Comparison of ENCODE assay signal across 33 cellular contexts in genomic region chr12:104384141-104384880, GRCh38.
DNase-seq lines count a peak whose midpoint lies in the region; ATAC-seq, FAIRE-seq and TF ChIP-seq lines count a peak whose summit lies in the region.
"Had no signal": no experiment of that assay in that cellular context is flagged by ENCODE, and none has a peak within 500 bp of the region (broad histone marks: within the 10 kb centered on the region; RNA-seq: fewer than 3 reads in every experiment).

No MANE protein-coding gene starts in this region.

- no peak for TF ChIP-seq POLR2A in vagina (IDR thresholded peaks at IDR 0.05)

- peaks cover 23% of the 10 kb centered on the region for H3K4me1 Mint-ChIP-seq in activated T-cell treated with anti-CD3 and anti-CD28 coated beads, Interleukin-2, amount 50 U/mL, for 72 hours (ENCODE audit: low read depth)
- peaks cover 22% of the 10 kb centered on the region for H3K4me1 Mint-ChIP-seq in activated T-cell treated with anti-CD3 and anti-CD28 coated beads, Interleukin-2, amount 50 U/mL, for 24 hours (ENCODE audit: low read depth)

- H3K27me3 ChIP-seq in PC-3 (ENCODE audit: low read length), result no peaks in the 10 kb centered on the region
- H3K27me3 ChIP-seq in bronchial epithelial cell (ENCODE audit: control insufficient read depth, insufficient read depth, low read length), result no peaks in the 10 kb centered on the region
- H3K27me3 ChIP-seq in small intestine (ENCODE audit: control insufficient read depth in 2 of 2, insufficient read depth in 2 of 2, low read length in 2 of 2), result no peaks in the 10 kb centered on the region
- H3K27me3 ChIP-seq in aorta (ENCODE audit: control insufficient read depth in 1 of 2, insufficient read depth in 2 of 2, low read length in 1 of 2), result no peaks in the 10 kb centered on the region
- H3K27me3 ChIP-seq in vagina, result no peaks in the 10 kb centered on the region
- H3K27me3 ChIP-seq: right lobe of liver, stomach, thyroid gland had no signal

- no peaks in the 10 kb centered on the region for H3K9me3 ChIP-seq in PC-3 (ENCODE audit: low read length)
- H3K9me3 ChIP-seq in small intestine (ENCODE audit: control insufficient read depth, low read depth), result no peaks in the 10 kb centered on the region
- no peaks in the 10 kb centered on the region for H3K9me3 ChIP-seq in aorta (ENCODE audit: control insufficient read depth, low read length)
- H3K9me3 ChIP-seq in vagina, result no peaks in the 10 kb centered on the region
- H3K9me3 ChIP-seq: right lobe of liver, stomach, thyroid gland had no signal

- H2AFZ ChIP-seq in PC-3 (ENCODE audit: low read length), result no peak overlapping the region

- FAIRE-seq in bronchial epithelial cell (lab: Jason Lieb, UNC) (no peak), small intestine (lab: Jason Lieb, UNC) (no peak)
- FAIRE-seq: endometrium had no signal

- CTCF ChIA-PET in PC-3 (lab: Charles Lee), result no interaction called here

- intact Hi-C loops in PC-3 (cut with micrococcal nuclease) (loop anchor here (5.0 kb wide), 2 partner anchors 203 to 278 kb away; no protein-coding TSS in a partner anchor), aorta (cut with DNase I) (loop anchor here (5.0 kb wide), 4 partner anchors 73 to 668 kb away; partner anchors contain the start of gene CHST11 (in 1 of the 2)), vagina (cut with DNase I) (loop anchor here (5.0 kb wide), 1 partner anchor 493 kb away; no protein-coding TSS in a partner anchor)

- peak; percentile 67 to 85 for ATAC-seq in activated T-cell treated with anti-CD3 and anti-CD28 coated beads, Interleukin-2, amount 50 U/mL, for 72 hours (replicated peaks in 1 of 2)
- ATAC-seq in PC-3 (no peak), GM21367 (IDR thresholded peaks at IDR 0.05; ENCODE audit: unreplicated experiment) (no peak), aorta (ENCODE audit: low FRiP score) (no peak)
- ATAC-seq: left lobe of liver, Panc1, right lobe of liver had no signal

- POLR2A ChIA-PET in PC-3 (lab: Charles Lee; ENCODE audit: unreplicated experiment), result no interaction called here

- H3K9me2 ChIP-seq in PC-3 (replicated peaks; ENCODE audit: low read length), result no peaks in the 10 kb centered on the region

- H3K36me3 Mint-ChIP-seq in activated T-cell treated with anti-CD3 and anti-CD28 coated beads, Interleukin-2, amount 50 U/mL, for 72 hours (ENCODE audit: insufficient read depth in 2 of 2), result no peaks in the 10 kb centered on the region
- no peaks in the 10 kb centered on the region for H3K36me3 Mint-ChIP-seq in activated T-cell treated with anti-CD3 and anti-CD28 coated beads, Interleukin-2, amount 50 U/mL, for 24 hours (ENCODE audit: low read depth)
- H3K36me3 Mint-ChIP-seq: CD4-positive, alpha-beta memory T cell had no signal

- H3K4me1 ChIP-seq in PC-3 (ENCODE audit: insufficient read depth, low read length) (peaks cover 6% of the 10 kb centered on the region; the same call in 1 of the 2 replicates), small intestine (ENCODE audit: control insufficient read depth in 2 of 2, insufficient read depth in 1 of 2, low read depth in 1 of 2, low read length in 1 of 2) (no peaks in the 10 kb centered on the region), aorta (ENCODE audit: control insufficient read depth in 1 of 2, insufficient read depth in 2 of 2, low read length in 2 of 2) (no peaks in the 10 kb centered on the region), vagina (no peaks in the 10 kb centered on the region)

- H3K79me2 ChIP-seq in PC-3 (ENCODE audit: low read length), result no peaks in the 10 kb centered on the region

- no peak overlapping the region for H3K27ac Mint-ChIP-seq in activated T-cell treated with anti-CD3 and anti-CD28 coated beads, Interleukin-2, amount 50 U/mL, for 72 hours
- H3K27ac Mint-ChIP-seq in activated T-cell treated with anti-CD3 and anti-CD28 coated beads, Interleukin-2, amount 50 U/mL, for 24 hours, result no peak overlapping the region
- H3K27ac Mint-ChIP-seq: H9, progenitor cell of endocrine pancreas had no signal

- no peak overlapping the region for H3K4me3 ChIP-seq in PC-3 (ENCODE audit: low read length)
- no peak overlapping the region for H3K4me3 ChIP-seq in bronchial epithelial cell (ENCODE audit: low read depth, low read length)
- H3K4me3 ChIP-seq in small intestine (ENCODE audit: low read depth in 1 of 2, low read length in 2 of 2), result no peak overlapping the region
- no peak overlapping the region for H3K4me3 ChIP-seq in aorta (ENCODE audit: low read length in 2 of 2)
- no peak overlapping the region for H3K4me3 ChIP-seq in vagina
- H3K4me3 ChIP-seq: right lobe of liver, stomach, thyroid gland had no signal

- WGBS in small intestine, 3 donors, result 57 to 71% (median 60%) methylated on average over 6 of the region's 6 CpGs
- WGBS in aorta, 2 donors, result 85 to 88% methylated on average over 6 of the region's 6 CpGs

- H3K27ac ChIP-seq in PC-3 (ENCODE audit: low read length) (no peak overlapping the region), small intestine (ENCODE audit: low read depth in 1 of 2, low read length in 1 of 2) (no peak overlapping the region), aorta (ENCODE audit: low read depth in 1 of 2, low read length in 2 of 2) (no peak overlapping the region), vagina (no peak overlapping the region)
- H3K27ac ChIP-seq: KMS-11, right lobe of liver, stomach, thyroid gland had no signal

- H4K20me1 ChIP-seq in PC-3 (ENCODE audit: low read length), result no peaks in the 10 kb centered on the region

- H3K9me3 Mint-ChIP-seq in activated T-cell treated with anti-CD3 and anti-CD28 coated beads, Interleukin-2, amount 50 U/mL, for 72 hours, result peaks cover 0 to 2% of the 10 kb centered on the region in 2 donors
- H3K9me3 Mint-ChIP-seq in activated T-cell treated with anti-CD3 and anti-CD28 coated beads, Interleukin-2, amount 50 U/mL, for 24 hours, result no peaks in the 10 kb centered on the region
- H3K9me3 Mint-ChIP-seq: CD4-positive, alpha-beta memory T cell; H9; immature natural killer cell had no signal

- H3K9ac ChIP-seq in PC-3 (ENCODE audit: low read length), result no peak overlapping the region
- H3K9ac ChIP-seq: KMS-11 had no signal

- H3K4me2 ChIP-seq in PC-3 (ENCODE audit: low read length), result no peak overlapping the region
- H3K4me2 ChIP-seq: KMS-11 had no signal

- BruUV-seq in PC-3 (replicated peaks; lab: Mats Ljungman, UMichigan), result no TSS peak

- H3K27me3 Mint-ChIP-seq in activated T-cell treated with anti-CD3 and anti-CD28 coated beads, Interleukin-2, amount 50 U/mL, for 72 hours (ENCODE audit: low read depth), result peaks cover 8% of the 10 kb centered on the region
- H3K27me3 Mint-ChIP-seq in activated T-cell treated with anti-CD3 and anti-CD28 coated beads, Interleukin-2, amount 50 U/mL, for 24 hours, result peaks cover 5% of the 10 kb centered on the region

- H3K36me3 ChIP-seq in PC-3 (ENCODE audit: low read depth, low read length) (no peaks in the 10 kb centered on the region), bronchial epithelial cell (ENCODE audit: control insufficient read depth, insufficient read depth, low read length) (no peaks in the 10 kb centered on the region), small intestine (ENCODE audit: control insufficient read depth in 2 of 2, insufficient read depth in 2 of 2, low read length in 2 of 2) (no peaks in the 10 kb centered on the region), aorta (ENCODE audit: control insufficient read depth in 1 of 2, insufficient read depth in 2 of 2, low read length in 1 of 2) (no peaks in the 10 kb centered on the region), vagina (no peaks in the 10 kb centered on the region)
- H3K36me3 ChIP-seq: right lobe of liver, stomach, thyroid gland had no signal

- H3K4me3 Mint-ChIP-seq in activated T-cell treated with anti-CD3 and anti-CD28 coated beads, Interleukin-2, amount 50 U/mL, for 72 hours, result no peak overlapping the region
- H3K4me3 Mint-ChIP-seq in activated T-cell treated with anti-CD3 and anti-CD28 coated beads, Interleukin-2, amount 50 U/mL, for 24 hours, result no peak overlapping the region
- H3K4me3 Mint-ChIP-seq: CD4-positive, alpha-beta memory T cell; H9; immature natural killer cell had no signal

- no peaks in the 10 kb centered on the region for H3F3A ChIP-seq in PC-3 (ENCODE audit: low read length, unreplicated experiment)

- TF ChIP-seq CTCF in PC-3 (conservative IDR thresholded peaks at IDR 0.05; ENCODE audit: low read depth, low read length) (no peak), bronchial epithelial cell (IDR thresholded peaks at IDR 0.05; ENCODE audit: insufficient read depth, low read length, severe bottlenecking) (no peak), vagina (IDR thresholded peaks at IDR 0.05) (no peak)

- no peak for DNase-seq in activated T-cell treated with anti-CD3 and anti-CD28 coated beads, Interleukin-2, amount 50 U/mL, for 72 hours
- DNase-seq in activated T-cell treated with anti-CD3 and anti-CD28 coated beads, Interleukin-2, amount 50 U/mL, for 24 hours, result no peak
- DNase-seq in PC-3, result peak; percentile 26
- DNase-seq in bronchial epithelial cell (ENCODE audit: low read depth), result peak; percentile 30
- DNase-seq in small intestine, result peak; percentile 54
- no peak for DNase-seq in aorta
- DNase-seq in vagina (ENCODE audit: extremely low spot score in 2 of 2), result no peak
- DNase-seq: activated CD4-positive, CD25-positive, alpha-beta regulatory T cell; activated CD8-positive, alpha-beta memory T cell treated with anti-CD3 and anti-CD28 coated beads for 24 hours; activated naive CD4-positive, alpha-beta T cell treated with Interleukin-2 at 50 U/mL for 16 hours; activated T-cell treated with anti-CD3 and anti-CD28 coated beads, Interleukin-2, amount 50 U/mL, for 1 hour; caudate nucleus; CD4-positive, alpha-beta memory T cell; dermis blood vessel endothelial cell; H9; hypothalamus; immature natural killer cell; mesendoderm; MM.1S; NCI-H1417; NCI-H2029 treated with DMSO at 0.1 percent for 48 hours; NCI-H69; right lobe of liver; SIG-M5; stimulated activated CD4-positive, alpha-beta T cell treated with anti-CD3 and anti-CD28 coated beads, Interleukin-12 subunit alpha, Interleukin-12 subunit beta, amount 100 ng/mL, for 4 hours; stomach; thyroid gland had no signal

Comparison
In these comparisons a context has a peak if more than half of its experiments do, and no peak if none do; other contexts are left out.
1. ATAC-seq: peak in activated T-cell treated with anti-CD3 and anti-CD28 coated beads, Interleukin-2, amount 50 U/mL, for 72 hours (2 of 2); none in PC-3 (single experiment), GM21367 (single experiment) and aorta (single experiment).
2. DNase-seq: peak in PC-3 (single experiment), bronchial epithelial cell (single experiment) and small intestine (single experiment); none in activated T-cell treated with anti-CD3 and anti-CD28 coated beads, Interleukin-2, amount 50 U/mL, for 72 hours (0 of 2), activated T-cell treated with anti-CD3 and anti-CD28 coated beads, Interleukin-2, amount 50 U/mL, for 24 hours (single experiment), aorta (0 of 2) and vagina (0 of 2).